In the genomic region with DNA sequence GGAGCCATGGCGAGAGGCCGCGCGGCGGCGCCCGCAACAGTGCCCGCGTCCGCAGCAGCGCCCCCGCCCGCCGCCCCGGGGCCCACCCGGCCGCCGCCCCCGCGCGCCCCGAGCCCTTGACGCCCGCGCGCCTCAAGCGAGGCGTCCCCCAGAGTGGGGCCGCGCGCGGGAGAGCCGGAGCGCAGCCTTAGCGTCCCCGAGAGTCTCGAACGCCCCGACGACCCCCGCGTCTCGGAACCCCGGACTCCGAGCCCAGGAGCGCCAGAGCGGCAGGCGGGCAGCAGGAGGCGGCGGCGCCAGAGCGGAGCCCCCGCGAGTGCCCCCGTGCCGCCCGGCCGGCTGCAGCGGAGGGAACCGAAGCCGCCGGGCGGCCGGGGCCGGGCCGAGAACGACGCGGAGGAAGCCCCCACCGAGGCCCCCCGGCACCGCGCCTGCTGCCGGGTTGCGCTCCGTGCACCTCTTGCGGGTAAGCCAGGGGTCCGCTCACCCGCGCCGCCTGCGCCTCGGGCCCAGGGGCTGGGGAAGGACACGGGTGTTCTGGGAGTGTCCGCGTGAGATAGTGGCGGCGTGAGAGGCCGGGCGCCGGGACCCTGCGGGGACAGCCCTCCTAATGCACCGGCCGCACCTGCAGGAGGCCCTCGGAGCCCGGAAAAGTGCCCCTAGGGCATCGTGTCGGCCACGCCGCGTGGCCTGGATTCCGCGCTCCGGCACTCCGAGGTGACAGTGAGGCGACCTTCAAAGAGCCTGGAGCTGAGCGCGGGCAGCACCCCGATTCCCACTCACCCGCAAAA, we compare ENCODE assay signal across 8 cellular contexts. TPM values are rescaled to one million over a fixed set of nuclear protein-coding genes. Genes with fewer than 3 reads are reported as not detected.
DNase-seq lines count a peak whose midpoint lies in the region; ATAC-seq and TF ChIP-seq lines count a peak whose summit lies in the region.

No MANE protein-coding gene starts in this region.

- peaks cover 4% of the 10 kb centered on the region for H3K36me3 ChIP-seq in NT2/D1 (ENCODE audit: insufficient read depth, insufficient read length, low read length)
- no peaks in the 10 kb centered on the region for H3K36me3 ChIP-seq in left ventricle myocardium inferior

- peaks cover 12% of the 10 kb centered on the region for H3K27me3 ChIP-seq in NT2/D1 (ENCODE audit: insufficient read depth, insufficient read length)
- no peaks in the 10 kb centered on the region for H3K27me3 ChIP-seq in left ventricle myocardium inferior (ENCODE audit: low read depth)

- ATAC-seq in GM21825 (IDR thresholded peaks at IDR 0.05; ENCODE audit: unreplicated experiment) (peak; percentile 12), sciatic nerve (peak; percentile 44)

- peak overlapping the region; percentile 32 for H3K27ac Mint-ChIP-seq in activated naive CD4-positive, alpha-beta T cell treated with anti-CD3 and anti-CD28 coated beads for 36 hours

- intact Hi-C loops in activated naive CD4-positive, alpha-beta T cell treated with anti-CD3 and anti-CD28 coated beads for 36 hours (cut with micrococcal nuclease), result loop anchor here (1.0 to 10.0 kb wide), 10 partner anchors 52 to 1489 kb away; partner anchors contain the start of genes NKTR, ULK4 and ZNF621
- intact Hi-C loops in left ventricle myocardium inferior (cut with micrococcal nuclease), result loop anchor here (10.0 kb wide), 1 partner anchor 81 kb away; the partner anchor contains the start of gene TRAK1
- intact Hi-C loops in sciatic nerve (cut with DNase I), result loop anchor here (10.0 kb wide), 1 partner anchor 81 kb away; the partner anchor contains the start of gene TRAK1

- H3K4me3 ChIP-seq in NT2/D1 (ENCODE audit: insufficient read length, low read depth), result peak overlapping the region; percentile 88
- H3K4me3 ChIP-seq in left ventricle myocardium inferior, result peak overlapping the region; percentile 80

- CTCF ChIA-PET in activated naive CD4-positive, alpha-beta T cell treated with anti-CD3 and anti-CD28 coated beads for 36 hours (lab: Charles Lee), result interaction anchor here (0.6 to 3.6 kb wide), 4 partner anchors 13 to 101 kb away, joined by 3 to 25 read pairs (median 4); no protein-coding TSS in a partner anchor

- H3K4me3 Mint-ChIP-seq in activated naive CD4-positive, alpha-beta T cell treated with anti-CD3 and anti-CD28 coated beads for 36 hours, result peak overlapping the region; percentile 86

- TF ChIP-seq CTCF in left ventricle myocardium inferior (IDR thresholded peaks at IDR 0.05; ENCODE audit: borderline replicate concordance), result peak; percentile 31

- H3K9me3 ChIP-seq in NT2/D1 (ENCODE audit: insufficient read depth, low read length) (no peaks in the 10 kb centered on the region), left ventricle myocardium inferior (replicated peaks) (no peaks in the 10 kb centered on the region)

- H3K4me1 ChIP-seq in NT2/D1 (ENCODE audit: insufficient read depth, insufficient read length) (peaks cover 6% of the 10 kb centered on the region), left ventricle myocardium inferior (peaks cover 59% of the 10 kb centered on the region)

- H3K9me3 Mint-ChIP-seq in activated naive CD4-positive, alpha-beta T cell treated with anti-CD3 and anti-CD28 coated beads for 36 hours, result no peaks in the 10 kb centered on the region

- H3K36me3 Mint-ChIP-seq in activated naive CD4-positive, alpha-beta T cell treated with anti-CD3 and anti-CD28 coated beads for 36 hours (ENCODE audit: low read depth), result peaks cover 4% of the 10 kb centered on the region

- DNase-seq in ELF-1 (ENCODE audit: low read depth, low spot score) (peak; percentile 47), NT2/D1 (ENCODE audit: low read depth, low spot score) (no peak), left ventricle myocardium inferior (peak; percentile 79), sciatic nerve (ENCODE audit: low spot score) (peak; percentile 61), islet precursor cell (no peak)
- peak; percentile 52 for DNase-seq in activated naive CD4-positive, alpha-beta T cell treated with anti-CD3 and anti-CD28 coated beads for 36 hours
- no peak for DNase-seq in stimulated activated naive CD4-positive, alpha-beta T cell treated with Interleukin-2 at 50 U/mL for 16 hours (lab: John Stamatoyannopoulos, UW)

- H3K9ac ChIP-seq in NT2/D1 (ENCODE audit: insufficient read length, low read depth), result peak overlapping the region; percentile 85

- peaks cover 52% of the 10 kb centered on the region for H3K4me1 Mint-ChIP-seq in activated naive CD4-positive, alpha-beta T cell treated with anti-CD3 and anti-CD28 coated beads for 36 hours (ENCODE audit: low read depth)

- H3K27me3 Mint-ChIP-seq in activated naive CD4-positive, alpha-beta T cell treated with anti-CD3 and anti-CD28 coated beads for 36 hours (ENCODE audit: low read depth), result no peaks in the 10 kb centered on the region

- H3K27ac ChIP-seq in left ventricle myocardium inferior (replicated peaks), result peak overlapping the region; percentile 98

RNA-seq across cellular contexts. Expression of gene ULK4, which starts 51.9 kb away (rescaled TPM):
- 1 to 10 TPM; 8.5 to 9.1 TPM for total RNA-seq in activated naive CD4-positive, alpha-beta T cell treated with anti-CD3 and anti-CD28 coated beads for 36 hours
- total RNA-seq in left ventricle myocardium inferior (1.8 TPM), sciatic nerve (13.3 TPM)

Comparison
In these comparisons a context has a peak if more than half of its experiments do, and no peak if none do; other contexts are left out.
1. DNase-seq: peak in ELF-1 (single experiment), activated naive CD4-positive, alpha-beta T cell treated with anti-CD3 and anti-CD28 coated beads for 36 hours (single experiment), left ventricle myocardium inferior (single experiment) and sciatic nerve (single experiment); none in NT2/D1 (single experiment), stimulated activated naive CD4-positive, alpha-beta T cell treated with Interleukin-2 at 50 U/mL for 16 hours (single experiment) and islet precursor cell (single experiment).